ENCODE assay signal across 1 cellular context in the genomic region with DNA sequence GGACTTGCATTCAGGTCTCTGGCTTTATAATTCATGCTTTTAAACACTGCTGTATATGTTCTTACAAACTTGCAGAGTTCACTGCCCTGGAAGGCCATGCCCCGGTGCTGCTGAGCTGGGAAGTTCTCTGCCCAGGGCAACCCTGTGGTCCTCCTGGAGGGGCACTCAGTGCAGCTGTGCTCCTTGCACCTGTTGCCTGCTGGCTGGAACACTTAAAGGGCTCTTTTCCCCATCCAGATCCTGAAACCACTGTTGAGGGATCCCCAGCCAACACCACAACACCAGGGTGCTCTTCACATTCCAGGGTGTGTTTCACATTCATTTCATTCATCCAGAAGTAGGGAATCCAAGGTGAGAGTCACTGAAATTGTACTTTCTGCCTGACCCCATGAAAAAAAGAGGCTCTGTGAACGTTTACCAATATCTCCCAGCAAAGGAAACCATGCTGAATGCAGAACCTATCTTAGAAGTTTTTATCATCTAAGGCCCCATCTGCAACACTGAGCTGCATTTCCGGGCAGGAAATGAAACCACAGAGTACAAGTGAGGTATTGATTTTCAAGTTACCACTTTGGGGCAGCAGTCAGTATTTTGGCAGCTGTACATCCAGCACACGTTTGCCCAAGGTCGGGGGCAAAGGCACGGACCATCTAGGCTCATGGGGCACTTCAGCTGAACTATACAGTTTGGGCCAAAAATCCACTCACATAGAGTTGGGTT.
TF ChIP-seq lines count a peak whose summit lies in the region.

No MANE protein-coding gene starts in this region.

TF ChIP-seq in SK-N-SH, 30 proteins besides CTCF, POLR2A, EP300 and RAD21 (continued from another document):
- TF ChIP-seq RXRA (IDR thresholded peaks at IDR 0.05; ENCODE audit: borderline replicate concordance, low read depth), result no peak
- no peak for TF ChIP-seq TCF12 (IDR thresholded peaks at IDR 0.05)
- no peak for TF ChIP-seq GABPA (IDR thresholded peaks at IDR 0.05; ENCODE audit: low read depth)
